ENCODE assay signal across 8 cellular contexts in genomic region chr17:49230636-49231562, GRCh38. TPM values are rescaled to one million over a fixed set of nuclear protein-coding genes. Genes with fewer than 3 reads are reported as not detected.
DNase-seq lines count a peak whose midpoint lies in the region; ATAC-seq and TF ChIP-seq lines count a peak whose summit lies in the region.

TSS of gene PHOSPHO1 (minus strand) at chr17:49230787. CDS start at chr17:49226691, 4,096 bp downstream.

- TF ChIP-seq CTCF in Loucy (conservative IDR thresholded peaks at IDR 0.05; ENCODE audit: low read length) (no peak), parathyroid adenoma (IDR thresholded peaks at IDR 0.05) (no peak), tibial artery (IDR thresholded peaks at IDR 0.05) (no peak)

- H3K9me3 ChIP-seq in Loucy (ENCODE audit: insufficient read depth, low read depth, low read length), result no peaks in the 10 kb centered on the region
- H3K9me3 ChIP-seq in parathyroid adenoma (ENCODE audit: control insufficient read depth, low read length), result no peaks in the 10 kb centered on the region
- H3K9me3 ChIP-seq in tibial artery, result no peaks in the 10 kb centered on the region

- H3K4me1 ChIP-seq in Loucy (ENCODE audit: insufficient read depth, low read length, poor library complexity, severe bottlenecking) (peaks cover 8% of the 10 kb centered on the region), parathyroid adenoma (no peaks in the 10 kb centered on the region), tibial artery (peaks cover 0 to 20% (median 14%) of the 10 kb centered on the region in 4 donors)

- H3K36me3 ChIP-seq in Loucy (ENCODE audit: insufficient read depth, low read length) (no peaks in the 10 kb centered on the region), parathyroid adenoma (ENCODE audit: control insufficient read depth, insufficient read depth, low read length) (no peaks in the 10 kb centered on the region), tibial artery (no peaks in the 10 kb centered on the region)

- no peaks in the 10 kb centered on the region for H3K36me3 Mint-ChIP-seq in activated naive CD4-positive, alpha-beta T cell treated with anti-CD3 and anti-CD28 coated beads, Interleukin-2, amount 50 U/mL, for 72 hours

- H3K9me2 ChIP-seq in Loucy (replicated peaks; ENCODE audit: low read depth, low read length), result no peaks in the 10 kb centered on the region

- intact Hi-C loops in Right ventricle myocardium superior (cut with DNase I), result no loop called here
- intact Hi-C loops in tibial artery (cut with DNase I; ENCODE audit: low total_unique reads), result no loop called here

- no peaks in the 10 kb centered on the region for H3K27me3 ChIP-seq in Loucy (ENCODE audit: insufficient read depth, low read length, poor library complexity, severe bottlenecking)
- H3K27me3 ChIP-seq in parathyroid adenoma (ENCODE audit: control insufficient read depth, insufficient read depth, low read length), result no peaks in the 10 kb centered on the region
- peaks cover 0 to 45% of the 10 kb centered on the region in 2 donors for H3K27me3 ChIP-seq in tibial artery

- no peaks in the 10 kb centered on the region for H3K9me3 Mint-ChIP-seq in activated naive CD4-positive, alpha-beta T cell treated with anti-CD3 and anti-CD28 coated beads, Interleukin-2, amount 50 U/mL, for 72 hours

- H3K4me2 ChIP-seq in Loucy (ENCODE audit: low read depth, low read length, poor library complexity, severe bottlenecking), result peak within 1 kb of the TSS; percentile 86
- peak within 1 kb of the TSS; percentile 95 for H3K4me2 ChIP-seq in parathyroid adenoma (ENCODE audit: low read length)

- H3K27ac Mint-ChIP-seq in activated naive CD4-positive, alpha-beta T cell treated with anti-CD3 and anti-CD28 coated beads, Interleukin-2, amount 50 U/mL, for 72 hours, result no peak within 1 kb of the TSS

- ATAC-seq in SK-N-SH treated with all-trans-retinoic acid at 6 μM for 48 hours (peak; percentile 95), Right ventricle myocardium superior (ENCODE audit: poor library complexity) (peak; percentile 97)
- ATAC-seq in activated naive CD4-positive, alpha-beta T cell treated with anti-CD3 and anti-CD28 coated beads, Interleukin-2, amount 50 U/mL, for 72 hours, result peak; percentile 86 to 93

- H3K4me3 ChIP-seq in Loucy (ENCODE audit: low read length, poor library complexity, severe bottlenecking) (peak within 1 kb of the TSS; percentile 73), parathyroid adenoma (ENCODE audit: low read depth, low read length) (peak within 1 kb of the TSS; percentile 64), tibial artery (peak within 1 kb of the TSS; percentile 37 to 50)

- peak within 1 kb of the TSS; percentile 77 for H2AFZ ChIP-seq in Loucy (ENCODE audit: low read length)
- H2AFZ ChIP-seq in parathyroid adenoma, result peak within 1 kb of the TSS; percentile 81

- DNase-seq in Daoy (ENCODE audit: low read depth), result peak; percentile 89
- peak; percentile 79 for DNase-seq in H4 (ENCODE audit: low spot score)
- DNase-seq in activated naive CD4-positive, alpha-beta T cell treated with anti-CD3 and anti-CD28 coated beads, Interleukin-2, amount 50 U/mL, for 72 hours (ENCODE audit: low spot score in 2 of 2), result peak; percentile 78 to 82
- peak; percentile 93 for DNase-seq in Right ventricle myocardium superior
- peak; percentile 63 to 82 for DNase-seq in tibial artery

- no peaks in the 10 kb centered on the region for H3K79me2 ChIP-seq in Loucy (ENCODE audit: insufficient read depth, low read length)
- H3K79me2 ChIP-seq in parathyroid adenoma, result no peaks in the 10 kb centered on the region

- H3F3A ChIP-seq in Loucy (ENCODE audit: low read depth), result no peaks in the 10 kb centered on the region

- H3K9ac ChIP-seq in Loucy (ENCODE audit: low read depth, low read length, poor library complexity, severe bottlenecking) (peak within 1 kb of the TSS; percentile 52), parathyroid adenoma (no peak within 1 kb of the TSS)

- H3K27ac ChIP-seq in parathyroid adenoma (no peak within 1 kb of the TSS), tibial artery (no peak within 1 kb of the TSS)

- no peaks in the 10 kb centered on the region for H4K20me1 ChIP-seq in Loucy (ENCODE audit: insufficient read depth, low read length, poor library complexity, severe bottlenecking)

TF ChIP-seq in SK-N-SH treated with all-trans-retinoic acid at 6 μM for 48 hours, 23 proteins besides CTCF, POLR2A, EP300 and RAD21:
- TF ChIP-seq ZFP3 (CRISPR knock-in tag; IDR thresholded peaks at IDR 0.05), result peak; percentile 97
- TF ChIP-seq ESRRG (CRISPR knock-in tag; IDR thresholded peaks at IDR 0.05), result no peak
- TF ChIP-seq TSHZ2 (CRISPR knock-in tag; IDR thresholded peaks at IDR 0.05), result 0 out of 2 replicates have a peak, but pooled peaks have one; percentile 10

RNA-seq across cellular contexts. Expression of gene PHOSPHO1, which starts in this region (rescaled TPM):
- 3.2 TPM in 1 of 2 replicates, not detected in the other for total RNA-seq in Daoy (2014; rRNA removed; shearing (Covaris generic))
- total RNA-seq in H4 (2014; rRNA removed; shearing (Covaris generic)), result 0.74 and 0.88 TPM in 2 replicates
- total RNA-seq in activated naive CD4-positive, alpha-beta T cell treated with anti-CD3 and anti-CD28 coated beads, Interleukin-2, amount 50 U/mL, for 72 hours, result not detected
- 0.22 TPM for total RNA-seq in Right ventricle myocardium superior

Comparison
In these comparisons a context has a peak if more than half of its experiments do, and no peak if none do; other contexts are left out.
1. Peak in DNase-seq in H4; RNA of the gene not detected or under 1 TPM.
2. Peak in DNase-seq and ATAC-seq in activated naive CD4-positive, alpha-beta T cell treated with anti-CD3 and anti-CD28 coated beads, Interleukin-2, amount 50 U/mL, for 72 hours; RNA of the gene not detected or under 1 TPM.
3. Peak in DNase-seq and ATAC-seq in Right ventricle myocardium superior; RNA of the gene not detected or under 1 TPM.